ENCODE assay signal across 8 cellular contexts in the genomic region with DNA sequence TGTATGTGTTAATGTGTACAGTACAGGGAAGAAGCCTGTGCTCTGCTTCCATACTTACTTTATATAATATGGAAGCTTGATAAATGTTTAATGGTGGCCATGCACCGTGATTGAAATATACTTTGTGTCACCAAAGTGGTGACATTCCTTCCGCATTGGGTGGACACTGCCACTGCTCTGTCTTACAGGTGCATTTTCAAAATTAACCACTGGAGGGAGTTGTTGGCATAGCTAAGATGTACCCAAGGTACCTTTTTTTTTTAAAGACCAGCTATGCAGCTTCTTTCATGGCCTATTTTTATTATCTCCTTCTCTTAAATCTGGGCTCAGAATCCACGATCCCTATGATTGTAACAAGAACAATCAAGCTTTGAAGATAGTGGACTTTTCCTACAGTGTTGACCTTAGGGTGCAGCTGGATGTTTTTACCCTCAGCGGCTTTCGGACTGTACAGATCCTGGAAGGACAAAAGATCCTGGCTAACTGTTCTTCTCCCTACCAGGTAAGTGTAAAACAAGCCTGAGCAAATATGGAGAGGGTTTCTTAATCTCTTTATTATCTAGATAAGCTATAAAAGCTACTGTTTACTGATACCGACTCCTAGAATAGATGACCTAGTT. TPM values are rescaled to one million over a fixed set of nuclear protein-coding genes. Genes with fewer than 3 reads are reported as not detected.
DNase-seq lines count a peak whose midpoint lies in the region; ATAC-seq and TF ChIP-seq lines count a peak whose summit lies in the region.

No MANE protein-coding gene starts in this region.

- no peak overlapping the region for H3K4me2 ChIP-seq in DND-41 (ENCODE audit: insufficient read depth, low read length)

- peaks cover 91% of the 10 kb centered on the region for H3K36me3 ChIP-seq in DND-41 (ENCODE audit: insufficient read depth, low read length)

- no peaks in the 10 kb centered on the region for H3K79me2 ChIP-seq in DND-41 (ENCODE audit: insufficient read depth, low read length)

- H3K36me3 Mint-ChIP-seq in activated CD4-positive, alpha-beta T cell treated with anti-CD3 and anti-CD28 coated beads, Interleukin-2, amount 10 ng/mL, durations not matched to agents 7 days and 5 days (ENCODE audit: low read depth): peaks cover 61% of the 10 kb centered on the region
- H3K36me3 Mint-ChIP-seq in neural crest cell (ENCODE audit: low read depth): peaks cover 5% of the 10 kb centered on the region

- ATAC-seq in DND-41 (ENCODE audit: insufficient read depth, low read depth) (peak; percentile 88), GM19452 (IDR thresholded peaks at IDR 0.05; ENCODE audit: unreplicated experiment) (no peak)

- H3K27ac Mint-ChIP-seq in activated CD4-positive, alpha-beta T cell treated with anti-CD3 and anti-CD28 coated beads, Interleukin-2, amount 10 ng/mL, durations not matched to agents 7 days and 5 days: no peak overlapping the region
- H3K27ac Mint-ChIP-seq in neural crest cell (ENCODE audit: unreplicated experiment): no peak overlapping the region

- no peak overlapping the region for H3K27ac ChIP-seq in DND-41 (ENCODE audit: low read length)

- H3K4me3 ChIP-seq in DND-41 (ENCODE audit: low read depth in 1 of 2, low read length in 2 of 2): no peak overlapping the region
- H3K4me3 ChIP-seq in fibroblast of the aortic adventitia (ENCODE audit: low read depth, low read length): no peak overlapping the region

- H3K27me3 ChIP-seq in DND-41 (ENCODE audit: insufficient read depth, low read length, poor library complexity): no peaks in the 10 kb centered on the region

- H3K4me1 Mint-ChIP-seq in activated CD4-positive, alpha-beta T cell treated with anti-CD3 and anti-CD28 coated beads, Interleukin-2, amount 10 ng/mL, durations not matched to agents 7 days and 5 days: no peaks in the 10 kb centered on the region
- no peaks in the 10 kb centered on the region for H3K4me1 Mint-ChIP-seq in neural crest cell

- no peak overlapping the region for H3K9ac ChIP-seq in DND-41 (ENCODE audit: low read depth, low read length)

- no peaks in the 10 kb centered on the region for H3K4me1 ChIP-seq in DND-41 (ENCODE audit: insufficient read depth, low read length)

- H3K4me3 Mint-ChIP-seq in activated CD4-positive, alpha-beta T cell treated with anti-CD3 and anti-CD28 coated beads, Interleukin-2, amount 10 ng/mL, durations not matched to agents 7 days and 5 days: no peak overlapping the region
- H3K4me3 Mint-ChIP-seq in neural crest cell: no peak overlapping the region

- DNase-seq in DND-41: peak; percentile 46
- DNase-seq in HCEC 1CT: peak; percentile 49
- DNase-seq in NCI-H2227 treated with DMSO at 0.1 percent for 48 hours (lab: John Stamatoyannopoulos, UW): peak; percentile 52
- peak; percentile 68 for DNase-seq in activated CD4-positive, alpha-beta T cell treated with anti-CD3 and anti-CD28 coated beads, Interleukin-2, amount 10 ng/mL, durations not matched to agents 7 days and 5 days
- peak; percentile 82 for DNase-seq in fibroblast of the aortic adventitia (ENCODE audit: low read depth)
- peak; percentile 36 for DNase-seq in neural crest cell (ENCODE audit: low read depth, low spot score)
- DNase-seq in T-helper 9 cell: no peak

- no peak overlapping the region for H2AFZ ChIP-seq in DND-41 (ENCODE audit: low read depth, low read length)

- CTCF ChIA-PET in activated CD4-positive, alpha-beta T cell treated with anti-CD3 and anti-CD28 coated beads, Interleukin-2, amount 10 ng/mL, durations not matched to agents 7 days and 5 days (lab: Charles Lee): interaction anchor here (0.5 to 2.6 kb wide), 21 partner anchors 10 to 168 kb away, joined by 3 to 32 read pairs (median 4); partner anchors contain the start of gene PLCB2

- no peaks in the 10 kb centered on the region for H3K9me3 Mint-ChIP-seq in activated CD4-positive, alpha-beta T cell treated with anti-CD3 and anti-CD28 coated beads, Interleukin-2, amount 10 ng/mL, durations not matched to agents 7 days and 5 days
- H3K9me3 Mint-ChIP-seq in neural crest cell: no peaks in the 10 kb centered on the region

- H4K20me1 ChIP-seq in DND-41 (ENCODE audit: insufficient read depth, low read length): no peaks in the 10 kb centered on the region; the same call in 1 of the 2 replicates

- TF ChIP-seq CTCF in DND-41 (IDR thresholded peaks at IDR 0.05; ENCODE audit: borderline replicate concordance, extremely low read depth, low read length, poor library complexity, severe bottlenecking): peak; percentile 80
- TF ChIP-seq CTCF in fibroblast of the aortic adventitia (IDR thresholded peaks at IDR 0.05; ENCODE audit: insufficient read depth, low read length): peak; percentile 72
- peak; percentile 91 for TF ChIP-seq CTCF in neural crest cell (conservative IDR thresholded peaks at IDR 0.05)

- H3K9me3 ChIP-seq in DND-41 (ENCODE audit: insufficient read depth, low read length, severe bottlenecking): no peaks in the 10 kb centered on the region

- no peaks in the 10 kb centered on the region for H3K27me3 Mint-ChIP-seq in activated CD4-positive, alpha-beta T cell treated with anti-CD3 and anti-CD28 coated beads, Interleukin-2, amount 10 ng/mL, durations not matched to agents 7 days and 5 days
- H3K27me3 Mint-ChIP-seq in neural crest cell (ENCODE audit: low read depth): no peaks in the 10 kb centered on the region

- POLR2A ChIA-PET in activated CD4-positive, alpha-beta T cell treated with anti-CD3 and anti-CD28 coated beads, Interleukin-2, amount 10 ng/mL, durations not matched to agents 7 days and 5 days (lab: Charles Lee): interaction anchor here (0.6 to 0.8 kb wide), 2 partner anchors 56 to 149 kb away, joined by 3 to 6 read pairs; no protein-coding TSS in a partner anchor

RNA-seq across cellular contexts. Expression of gene PAK6, which starts 21.6 kb away (rescaled TPM):
- total RNA-seq in activated CD4-positive, alpha-beta T cell treated with anti-CD3 and anti-CD28 coated beads, Interleukin-2, amount 10 ng/mL, durations not matched to agents 7 days and 5 days: under 1 TPM; 0.35 to 0.47 TPM
- total RNA-seq in fibroblast of the aortic adventitia (ENCODE audit: low replicate concordance) (0.09 TPM in 1 of 2 replicates, not detected in the other), neural crest cell (0.28 and 0.93 TPM in 2 replicates)

RNA-seq across cellular contexts. Expression of gene BUB1B, which starts 56.4 kb away (rescaled TPM):
- 10 to 100 TPM; 81.1 to 89.0 TPM for total RNA-seq in activated CD4-positive, alpha-beta T cell treated with anti-CD3 and anti-CD28 coated beads, Interleukin-2, amount 10 ng/mL, durations not matched to agents 7 days and 5 days
- total RNA-seq in fibroblast of the aortic adventitia (ENCODE audit: low replicate concordance) (1.3 and 35.2 TPM in 2 replicates), neural crest cell (95.8 and 96.6 TPM in 2 replicates)
